ENCODE assay signal across 13 cellular contexts in the genomic region with DNA sequence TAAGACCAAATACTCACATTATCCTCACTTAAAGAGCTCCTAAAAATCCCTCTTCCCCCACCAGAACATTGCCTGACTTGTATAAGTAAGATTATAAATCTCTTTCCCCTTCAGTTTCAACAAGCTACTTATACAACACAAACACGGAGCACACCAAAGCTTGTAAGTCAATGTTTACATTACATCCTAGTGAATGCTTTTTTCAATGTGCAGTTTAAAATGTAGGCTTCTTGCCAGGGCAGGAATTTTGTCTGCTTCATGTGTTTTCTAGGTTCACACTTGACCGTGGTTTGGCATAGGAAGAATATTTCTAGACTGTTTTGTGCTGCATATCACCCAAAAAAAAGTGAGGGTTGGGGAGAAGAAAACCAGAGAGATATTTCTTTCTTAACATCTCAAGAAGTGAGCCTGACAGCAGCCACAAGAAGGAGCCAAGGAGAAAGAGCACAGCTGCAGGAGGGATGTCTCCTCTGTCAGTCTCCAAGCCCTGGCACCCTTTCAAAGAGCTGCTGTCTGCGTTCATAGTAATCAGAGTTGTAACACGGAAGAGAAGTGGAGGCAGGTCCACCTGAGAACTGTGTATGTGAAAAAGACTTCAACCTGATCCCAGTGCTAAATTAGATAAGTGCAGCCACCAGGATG.
DNase-seq lines count a peak whose midpoint lies in the region; ATAC-seq and TF ChIP-seq lines count a peak whose summit lies in the region.
"Had no signal": no experiment of that assay in that cellular context is flagged by ENCODE, and none has a peak within 500 bp of the region (broad histone marks: within the 10 kb centered on the region; RNA-seq: fewer than 3 reads in every experiment).

No MANE protein-coding gene starts in this region.

- TF ChIP-seq CTCF in cardiac muscle cell (IDR thresholded peaks at IDR 0.05; ENCODE audit: low read depth, low read length) (no peak), lower leg skin (IDR thresholded peaks at IDR 0.05) (no peak)

- H3K27me3 ChIP-seq in cardiac muscle cell = no peaks in the 10 kb centered on the region

- DNase-seq in cardiac muscle cell (ENCODE audit: low read depth in 1 of 2, low spot score in 1 of 2) (peak in 1 of 2 donors; percentile 34), left ventricle myocardium superior (no peak), NCI-H446 (lab: John Stamatoyannopoulos, UW) (peak; percentile 9 to 52), fibroblast of peridontal ligament (ENCODE audit: extremely low read depth) (peak; percentile 47), occipital lobe (lab: John Stamatoyannopoulos, UW) (no peak), lower leg skin (ENCODE audit: low spot score in 2 of 2) (no peak), SIG-M5 (lab: John Stamatoyannopoulos, UW) (no peak)
- DNase-seq: activated CD4-positive, alpha-beta T cell treated with anti-CD3 and anti-CD28 coated beads for 48 hours; dorsolateral prefrontal cortex; NCI-H524 had no signal

- no peaks in the 10 kb centered on the region for H3K36me3 ChIP-seq in cardiac muscle cell

- TF ChIP-seq POLR2A in lower leg skin (IDR thresholded peaks at IDR 0.05) = no peak

- H3K27ac ChIP-seq in cardiac muscle cell = peak overlapping the region; percentile 37
- H3K27ac ChIP-seq: C4-2B, dorsolateral prefrontal cortex, SK-N-MC had no signal

- H3K4me1 ChIP-seq in cardiac muscle cell (ENCODE audit: low read depth) = peaks cover 35% of the 10 kb centered on the region

- 17 to 18% methylated on average over 4 of the region's 4 CpGs for WGBS in lower leg skin, 2 donors

- H3K4me3 ChIP-seq in cardiac muscle cell (no peak overlapping the region), lower leg skin (ENCODE audit: low read depth, poor library complexity, severe bottlenecking) (no peak overlapping the region)
- H3K4me3 ChIP-seq: dorsolateral prefrontal cortex, SK-N-MC had no signal

- ATAC-seq in left ventricle myocardium superior (no peak), GM18907 (IDR thresholded peaks at IDR 0.05; ENCODE audit: unreplicated experiment) (no peak)

- intact Hi-C loops in left ventricle myocardium superior (cut with micrococcal nuclease) = no loop called here
- intact Hi-C loops in lower leg skin (cut with DNase I; ENCODE audit: low total_unique reads) = no loop called here

- no peaks in the 10 kb centered on the region for H3K9me3 ChIP-seq in cardiac muscle cell (ENCODE audit: low read depth)

Comparison
In these comparisons a context has a peak if more than half of its experiments do, and no peak if none do; other contexts are left out.
1. DNase-seq: peak in NCI-H446 (2 of 2) and fibroblast of peridontal ligament (single experiment); none in left ventricle myocardium superior (single experiment), occipital lobe (single experiment), lower leg skin (0 of 2) and SIG-M5 (single experiment).